In genomic region chrX:75156537-75156945, GRCh38 we compare ENCODE assay signal across 8 cellular contexts. TPM values are rescaled to one million over a fixed set of nuclear protein-coding genes. Genes with fewer than 3 reads are reported as not detected.
DNase-seq lines count a peak whose midpoint lies in the region; ATAC-seq and TF ChIP-seq lines count a peak whose summit lies in the region.

No MANE protein-coding gene starts in this region.

- in situ Hi-C loops in transverse colon (cut with MboI; ENCODE audit: low pct_ligation_motif_present in 1 of 4, low pct_unique_long_range_greater_than_20kb in 1 of 4, low sequenced_read_pairs in 3 of 4), result no loop called here

- WGBS in lung, 2 donors, result 8 to 30% methylated on average over 7 of the region's 7 CpGs
- 28% methylated on average over 7 of the region's 7 CpGs; no CpG with 5 or more reads in 1 of the 2 donors for WGBS in transverse colon (ENCODE audit: low coverage in 1 of 2), 2 donors

- peak; percentile 45 for ATAC-seq in lung (ENCODE audit: insufficient read depth, low FRiP score)

- intact Hi-C loops in cardiac septum (cut with DNase I), result loop anchor here (5.0 kb wide), 1 partner anchor 116 kb away; the partner anchor contains the start of gene UPRT
- intact Hi-C loops in transverse colon (cut with DNase I; ENCODE audit: low total_unique reads), result no loop called here

- TF ChIP-seq CTCF in cardiac muscle cell (IDR thresholded peaks at IDR 0.05; ENCODE audit: low read depth, low read length) (no peak), choroid plexus epithelial cell (conservative IDR thresholded peaks at IDR 0.05; ENCODE audit: low read depth, low read length) (no peak), lung (IDR thresholded peaks at IDR 0.05; ENCODE audit: control extremely low read depth, extremely low read depth) (no peak), transverse colon (IDR thresholded peaks at IDR 0.05) (no peak)

- H3K27me3 ChIP-seq in cardiac muscle cell, result no peaks in the 10 kb centered on the region
- H3K27me3 ChIP-seq in lung (ENCODE audit: control insufficient read depth, insufficient read depth), result no peaks in the 10 kb centered on the region
- H3K27me3 ChIP-seq in transverse colon, result no peaks in the 10 kb centered on the region

- H3K27ac ChIP-seq in cardiac muscle cell (peak overlapping the region; percentile 96), lung (ENCODE audit: low read depth in 1 of 2, low read length in 1 of 2) (peak overlapping the region; percentile 59 to 76), transverse colon (peak overlapping the region; percentile 68 to 88 (median 82))

- H3K9me3 ChIP-seq in cardiac muscle cell (ENCODE audit: low read depth) (no peaks in the 10 kb centered on the region), lung (ENCODE audit: control insufficient read depth in 2 of 2, insufficient read depth in 1 of 2, low read length in 1 of 2) (no peaks in the 10 kb centered on the region), transverse colon (no peaks in the 10 kb centered on the region)

- TF ChIP-seq POLR2A in transverse colon (IDR thresholded peaks at IDR 0.05), result no peak

- H3K36me3 ChIP-seq in cardiac muscle cell (no peaks in the 10 kb centered on the region), lung (ENCODE audit: control insufficient read depth in 2 of 2, insufficient read depth in 2 of 2, low read length in 2 of 2) (no peaks in the 10 kb centered on the region), transverse colon (no peaks in the 10 kb centered on the region)

- DNase-seq in cardiac muscle cell (ENCODE audit: low read depth in 1 of 2, low spot score in 1 of 2) (peak in 1 of 2 donors; percentile 60), cardiac septum (ENCODE audit: low spot score) (no peak), NCI-H69 (lab: John Stamatoyannopoulos, UW) (peak; percentile 1), choroid plexus epithelial cell (ENCODE audit: low read depth) (peak; percentile 41), lung (ENCODE audit: low spot score) (no peak), transverse colon (no peak), occipital lobe (lab: John Stamatoyannopoulos, UW) (no peak)
- no peak for DNase-seq in NK-92 treated with Interleukin-12 subunit alpha and Interleukin-12 subunit beta, amount 100 ng/mL, for 24 hours (lab: John Stamatoyannopoulos, UW)

- H3K4me1 ChIP-seq in cardiac muscle cell (ENCODE audit: low read depth) (peaks cover 6% of the 10 kb centered on the region), lung (ENCODE audit: control insufficient read depth in 2 of 2, insufficient read depth in 2 of 2, low read length in 2 of 2) (no peaks in the 10 kb centered on the region), transverse colon (peaks cover 0 to 12% (median 3%) of the 10 kb centered on the region in 4 donors)

- no peak for TF ChIP-seq EP300 in transverse colon (IDR thresholded peaks at IDR 0.05; ENCODE audit: low read depth)

- H3K4me3 ChIP-seq in cardiac muscle cell, result peak overlapping the region; percentile 44
- peak overlapping the region; percentile 83 for H3K4me3 ChIP-seq in choroid plexus epithelial cell (ENCODE audit: low read depth, low read length)
- H3K4me3 ChIP-seq in lung, result no peak overlapping the region
- peak overlapping the region; percentile 3 to 70 (median 58) for H3K4me3 ChIP-seq in transverse colon

RNA-seq across cellular contexts. Expression of gene ABCB7, which starts 0.5 kb away (rescaled TPM):
- total RNA-seq in cardiac muscle cell (56.6 and 61.3 TPM in 2 replicates), cardiac septum (26.3 TPM), lung (10 to 100 TPM; 20.0 to 41.3 TPM), transverse colon (10 to 100 TPM; 49.4 to 92.8 (median 57.7) TPM), occipital lobe (46.8 TPM)
- polyA plus RNA-seq in cardiac muscle cell (12.0 and 19.5 TPM in 2 replicates), lung (1 to 10 TPM; 8.2 to 10.0 TPM)

Comparison
In these comparisons a context has a peak if more than half of its experiments do, and no peak if none do; other contexts are left out.
1. DNase-seq: peak in NCI-H69 (single experiment) and choroid plexus epithelial cell (single experiment); none in cardiac septum (single experiment), lung (single experiment), transverse colon (single experiment), NK-92 treated with Interleukin-12 subunit alpha and Interleukin-12 subunit beta, amount 100 ng/mL, for 24 hours (single experiment) and occipital lobe (single experiment).
2. Peak in every context shown above with its lines, with median percentiles within 50 percentile points of each other: H3K27ac ChIP-seq.